8 cellular contexts compared by ENCODE assay signal in the genomic region with DNA sequence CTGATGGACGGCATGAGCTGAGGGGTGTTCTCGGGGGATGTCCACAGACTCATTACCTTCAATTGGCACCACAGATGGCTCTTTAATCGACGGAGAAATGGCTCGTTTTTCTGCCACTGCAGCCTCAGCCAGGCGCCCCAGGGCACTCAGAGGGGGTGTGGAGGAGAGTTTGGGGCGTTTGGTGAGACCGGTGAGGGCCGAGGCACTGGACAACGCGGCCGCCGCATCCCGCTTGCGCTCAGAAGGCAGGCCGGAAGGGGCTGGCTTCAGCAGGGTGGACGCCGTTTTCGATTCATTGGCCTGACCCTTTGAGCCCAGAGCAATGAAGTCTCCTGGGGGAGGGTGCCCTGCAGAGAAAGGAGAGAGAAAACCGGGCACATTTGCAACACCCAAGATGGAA. TPM values are rescaled to one million over a fixed set of nuclear protein-coding genes. Genes with fewer than 3 reads are reported as not detected.
A peak's percentile ranks its signal among the peaks of the same experiment; 100 is the strongest.
DNase-seq lines count a peak whose midpoint lies in the region; ATAC-seq and TF ChIP-seq lines count a peak whose summit lies in the region.

No MANE protein-coding gene starts in this region.

- no peaks in the 10 kb centered on the region for H3K27me3 ChIP-seq in BE2C
- no peaks in the 10 kb centered on the region for H3K27me3 ChIP-seq in naive thymus-derived CD4-positive, alpha-beta T cell (ENCODE audit: control insufficient read depth in 2 of 2, insufficient read depth in 2 of 2, low read length in 2 of 2)

- H3K4me1 ChIP-seq in BE2C = peaks cover 2% of the 10 kb centered on the region; the same call in 1 of the 2 replicates
- peaks cover 18 to 35% of the 10 kb centered on the region in 2 donors for H3K4me1 ChIP-seq in naive thymus-derived CD4-positive, alpha-beta T cell (ENCODE audit: control insufficient read depth in 2 of 2, insufficient read depth in 2 of 2, low read length in 2 of 2)

- peak overlapping the region in 8 of 9 donors; percentile 34 to 87 (median 67) for H3K27ac Mint-ChIP-seq in naive thymus-derived CD4-positive, alpha-beta T cell

- H3K4me3 Mint-ChIP-seq in naive thymus-derived CD4-positive, alpha-beta T cell = peak overlapping the region; percentile 63 to 94 (median 86)

- peaks cover 0 to 4% (median 0%) of the 10 kb centered on the region in 5 donors for H3K27me3 Mint-ChIP-seq in naive thymus-derived CD4-positive, alpha-beta T cell

- intact Hi-C loops in naive thymus-derived CD4-positive, alpha-beta T cell (cut with micrococcal nuclease) = no loop called here

- peaks cover 0 to 13% (median 5%) of the 10 kb centered on the region in 5 donors for H3K36me3 Mint-ChIP-seq in naive thymus-derived CD4-positive, alpha-beta T cell

- H3K36me3 ChIP-seq in BE2C = peaks cover 30% of the 10 kb centered on the region
- peaks cover 0 to 46% (median under 1%) of the 10 kb centered on the region in 3 experiments for H3K36me3 ChIP-seq in naive thymus-derived CD4-positive, alpha-beta T cell (ENCODE audit: control insufficient read depth in 2 of 3, insufficient read depth in 3 of 3, low read length in 3 of 3)

- H3K4me3 ChIP-seq in BE2C (ENCODE audit: low read depth, low read length) = peak overlapping the region; percentile 93
- H3K4me3 ChIP-seq in Jurkat, Clone E6-1 (ENCODE audit: low read length) = peak overlapping the region; percentile 82
- peak overlapping the region; percentile 86 for H3K4me3 ChIP-seq in choroid plexus epithelial cell (ENCODE audit: low read depth, low read length)
- H3K4me3 ChIP-seq in naive thymus-derived CD4-positive, alpha-beta T cell (ENCODE audit: low read length) = peak overlapping the region; percentile 77

- DNase-seq in BE2C = no peak
- no peak for DNase-seq in Jurkat, Clone E6-1 (ENCODE audit: low read depth, low spot score)
- DNase-seq in choroid plexus epithelial cell (ENCODE audit: low read depth) = no peak
- no peak for DNase-seq in naive thymus-derived CD4-positive, alpha-beta T cell
- no peak for DNase-seq in kidney glomerular epithelial cell (lab: John Stamatoyannopoulos, UW)
- DNase-seq in activated CD4-positive, alpha-beta T cell treated with anti-CD3 and anti-CD28 coated beads for 4 hours = no peak

- ATAC-seq in naive thymus-derived CD4-positive, alpha-beta T cell = no peak
- ATAC-seq in GM18520 (IDR thresholded peaks at IDR 0.05; ENCODE audit: unreplicated experiment) = no peak
- ATAC-seq in GM21423 (IDR thresholded peaks at IDR 0.05; ENCODE audit: unreplicated experiment) = no peak

- no peaks in the 10 kb centered on the region for H3K9me3 ChIP-seq in BE2C
- H3K9me3 ChIP-seq in naive thymus-derived CD4-positive, alpha-beta T cell (ENCODE audit: control insufficient read depth in 2 of 3, low read length in 3 of 3) = no peaks in the 10 kb centered on the region

- peaks cover 0 to 2% (median 0%) of the 10 kb centered on the region in 11 donors for H3K9me3 Mint-ChIP-seq in naive thymus-derived CD4-positive, alpha-beta T cell

- POLR2A ChIA-PET in naive thymus-derived CD4-positive, alpha-beta T cell (lab: Charles Lee) = interaction anchor here (1.6 kb wide), 1 partner anchor 30 kb away, joined by 4 read pairs; no protein-coding TSS in a partner anchor

- H3K4me1 Mint-ChIP-seq in naive thymus-derived CD4-positive, alpha-beta T cell = peaks cover 32 to 52% (median 35%) of the 10 kb centered on the region in 7 donors

- no peak for TF ChIP-seq CTCF in BE2C (IDR thresholded peaks at IDR 0.05; ENCODE audit: low read depth, low read length)
- TF ChIP-seq CTCF in choroid plexus epithelial cell (conservative IDR thresholded peaks at IDR 0.05; ENCODE audit: low read depth, low read length) = no peak

- no peak overlapping the region for H3K27ac ChIP-seq in naive thymus-derived CD4-positive, alpha-beta T cell (ENCODE audit: low read depth, low read length)

- CTCF ChIA-PET in naive thymus-derived CD4-positive, alpha-beta T cell (lab: Charles Lee) = no interaction called here

RNA-seq across cellular contexts. Expression of a gene that starts 1.3 kb away (rescaled TPM):
- 280 TPM for polyA plus RNA-seq in BE2C (2012; ENCODE audit: insufficient read depth, insufficient read length, low read depth)
- 129 TPM for polyA plus RNA-seq in Jurkat, Clone E6-1 (2012; ENCODE audit: insufficient read depth, insufficient read length)
- total RNA-seq in naive thymus-derived CD4-positive, alpha-beta T cell = 100 to 1,000 TPM in 4 of 5 experiments, 10 to 100 TPM in 1; 82.0 to 157 (median 111) TPM
- polyA plus RNA-seq in naive thymus-derived CD4-positive, alpha-beta T cell = 10 to 100 TPM; 15.1 to 41.6 TPM

RNA-seq across cellular contexts. Expression of a gene that starts 27.7 kb away (rescaled TPM):
- polyA plus RNA-seq in BE2C (2012; ENCODE audit: insufficient read depth, insufficient read length, low read depth) = 1.6 TPM
- polyA plus RNA-seq in Jurkat, Clone E6-1 (2012; ENCODE audit: insufficient read depth, insufficient read length) = 35.0 TPM
- 10 to 100 TPM; 28.5 to 90.1 (median 54.2) TPM for total RNA-seq in naive thymus-derived CD4-positive, alpha-beta T cell
- under 1 TPM; 0.38 to 0.46 TPM for polyA plus RNA-seq in naive thymus-derived CD4-positive, alpha-beta T cell

RNA-seq across cellular contexts. Expression of a gene that starts 43.6 kb away (rescaled TPM):
- 0.34 TPM for polyA plus RNA-seq in BE2C (2012; ENCODE audit: insufficient read depth, insufficient read length, low read depth)
- 22.2 TPM for polyA plus RNA-seq in Jurkat, Clone E6-1 (2012; ENCODE audit: insufficient read depth, insufficient read length)
- 1 to 10 TPM in 4 of 5 experiments, under 1 TPM in 1; 0.89 to 5.0 (median 3.3) TPM for total RNA-seq in naive thymus-derived CD4-positive, alpha-beta T cell
- under 1 TPM; 0.37 to 0.55 TPM for polyA plus RNA-seq in naive thymus-derived CD4-positive, alpha-beta T cell

RNA-seq across cellular contexts. Expression of a gene that starts 53.2 kb away (rescaled TPM):
- 0.59 TPM for polyA plus RNA-seq in BE2C (2012; ENCODE audit: insufficient read depth, insufficient read length, low read depth)
- polyA plus RNA-seq in Jurkat, Clone E6-1 (2012; ENCODE audit: insufficient read depth, insufficient read length) = 2.6 TPM
- total RNA-seq in naive thymus-derived CD4-positive, alpha-beta T cell = under 1 TPM in 1 of 5 experiments, not detected in 4; 0.05 TPM
- polyA plus RNA-seq in naive thymus-derived CD4-positive, alpha-beta T cell = under 1 TPM in 1 of 2 donors, not detected in 1; 0.06 TPM
